24 cellular contexts compared by ENCODE assay signal in the genomic region with DNA sequence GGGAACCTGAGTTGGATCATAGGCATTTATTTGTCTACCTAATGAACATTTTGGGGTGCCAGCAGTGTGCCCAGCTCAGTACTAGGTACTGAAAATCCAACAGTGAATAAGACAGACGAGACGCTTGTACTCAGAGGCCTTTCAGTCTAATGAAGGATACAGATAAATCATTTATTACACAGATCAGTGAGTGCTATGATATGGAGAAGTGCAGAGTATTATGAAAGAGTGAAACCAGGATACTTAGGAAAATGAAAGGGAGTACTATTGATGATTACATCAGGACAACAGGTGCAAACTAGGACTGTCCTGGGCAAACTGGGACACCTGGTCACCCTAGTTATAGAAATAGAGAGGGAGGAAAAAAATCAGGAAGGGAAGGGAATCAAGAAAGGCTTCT.
"Had no signal": no experiment of that assay in that cellular context is flagged by ENCODE, and none has a peak within 500 bp of the region (broad histone marks: within the 10 kb centered on the region; RNA-seq: fewer than 3 reads in every experiment).

No MANE protein-coding gene starts in this region.

- H3K4me3 ChIP-seq: colonic mucosa, coronary artery, dorsolateral prefrontal cortex, esophagus muscularis mucosa, esophagus squamous epithelium, gastroesophageal sphincter, heart left ventricle, heart right ventricle had no signal

- H3K9me3 Mint-ChIP-seq: dendritic cell treated with granulocyte-macrophage colony-stimulating factor and Interleukin-4, amounts not matched to agents 40 ng/mL and 50 ng/mL, for 4 days; effector memory CD8-positive, alpha-beta T cell; endodermal cell had no signal

- H3K4me3 Mint-ChIP-seq: dendritic cell treated with granulocyte-macrophage colony-stimulating factor and Interleukin-4, amounts not matched to agents 40 ng/mL and 50 ng/mL, for 4 days; effector memory CD8-positive, alpha-beta T cell; endodermal cell had no signal

- H3K27ac ChIP-seq: colonic mucosa, coronary artery, epithelial cell of prostate, esophagus muscularis mucosa, esophagus squamous epithelium, foreskin keratinocyte, gastroesophageal sphincter, heart left ventricle, heart right ventricle had no signal

- H3K9me3 ChIP-seq: colonic mucosa, esophagus muscularis mucosa, esophagus squamous epithelium, gastroesophageal sphincter, heart left ventricle, heart right ventricle had no signal

- H3K4me1 ChIP-seq: colonic mucosa, esophagus squamous epithelium, foreskin keratinocyte had no signal

- H3K27ac Mint-ChIP-seq: dendritic cell treated with granulocyte-macrophage colony-stimulating factor and Interleukin-4, amounts not matched to agents 40 ng/mL and 50 ng/mL, for 4 days; effector memory CD8-positive, alpha-beta T cell; endodermal cell had no signal

- DNase-seq: colonic mucosa; cortex of kidney; dermis blood vessel endothelial cell; dorsolateral prefrontal cortex; effector CD4-positive, alpha-beta T cell; effector CD8-positive, alpha-beta T cell; effector memory CD4-positive, alpha-beta T cell; effector memory CD8-positive, alpha-beta T cell; endodermal cell; erythroblast; esophagus squamous epithelium; foreskin fibroblast; foreskin keratinocyte; foreskin melanocyte; glutamatergic neuron; head of caudate nucleus; heart left ventricle; heart right ventricle had no signal

- ATAC-seq: effector memory CD8-positive, alpha-beta T cell; esophagus mucosa; foreskin keratinocyte; heart left ventricle; heart right ventricle had no signal

- H3K36me3 ChIP-seq: colonic mucosa, esophagus muscularis mucosa, esophagus squamous epithelium, gastroesophageal sphincter, heart left ventricle, heart right ventricle had no signal

- H3K27me3 ChIP-seq: colonic mucosa, dorsolateral prefrontal cortex, esophagus muscularis mucosa, gastroesophageal sphincter, heart left ventricle, heart right ventricle had no signal
